Comparison of ENCODE assay signal across 19 cellular contexts in the genomic region with DNA sequence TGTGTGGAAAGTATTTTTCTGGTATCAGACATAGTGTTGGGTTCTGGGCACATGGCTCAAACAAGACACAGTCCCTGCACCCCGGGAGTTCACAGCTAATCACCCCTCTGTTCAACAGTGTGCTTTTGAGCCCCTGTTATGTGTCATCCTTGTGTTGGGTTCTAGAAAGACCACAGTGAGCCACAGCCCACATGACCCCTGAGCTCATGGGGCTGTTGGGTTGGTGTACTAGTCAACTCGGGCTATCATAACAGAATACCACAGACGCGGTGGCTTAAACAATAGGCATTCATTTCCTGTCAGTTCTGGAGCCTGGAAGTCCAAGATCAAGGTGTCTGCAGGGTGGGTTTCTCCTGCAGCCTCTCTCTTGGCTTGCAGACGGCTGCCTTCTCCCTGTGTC.
DNase-seq lines count a peak whose midpoint lies in the region; ATAC-seq and TF ChIP-seq lines count a peak whose summit lies in the region.
"Had no signal": no experiment of that assay in that cellular context is flagged by ENCODE, and none has a peak within 500 bp of the region (broad histone marks: within the 10 kb centered on the region; RNA-seq: fewer than 3 reads in every experiment).

No MANE protein-coding gene starts in this region.

- 47 to 76% (median 63%) methylated on average over 2 to 5 of the region's 5 CpGs for WGBS in heart left ventricle, 4 donors

- no peaks in the 10 kb centered on the region for H3K27me3 ChIP-seq in heart left ventricle
- no peaks in the 10 kb centered on the region for H3K27me3 ChIP-seq in osteoblast (ENCODE audit: insufficient read depth, low read length)
- H3K27me3 ChIP-seq: BLaER1 treated with 17β-estradiol and CSF1 and Interleukin-3, amounts not matched to agents 10 nM and 100 nM had no signal

- no peak overlapping the region for H3K4me2 ChIP-seq in osteoblast (ENCODE audit: insufficient read depth, low read length)
- H3K4me2 ChIP-seq: A549 had no signal

- H3K4me3 ChIP-seq in heart left ventricle (no peak overlapping the region), osteoblast (ENCODE audit: insufficient read depth, low read length) (no peak overlapping the region)
- H3K4me3 ChIP-seq: A549; BLaER1 treated with 17β-estradiol and CSF1 and Interleukin-3, amounts not matched to agents 10 nM and 100 nM; GM23248 had no signal

- intact Hi-C loops in heart left ventricle (cut with DNase I) (loop anchor here in 3 of 10 donors (5.0 kb wide), 3 partner anchors 54 to 69 kb away; no protein-coding TSS in a partner anchor), left ventricle myocardium superior (cut with micrococcal nuclease) (no loop called here)
- intact Hi-C loops in activated T-helper 1 cell treated with anti-CD3 and anti-CD28 coated beads, Interleukin-12 subunit alpha, Interleukin-12 subunit beta, Interleukin-2, Interleukin-4 antibody, amounts not matched to agents 30 ng/mL and 10 ng/mL and 1 ng/mL, durations not matched to agents 14 hours and 24 hours and 36 hours (cut with micrococcal nuclease): no loop called here

- peaks cover 0 to 11% (median 0%) of the 10 kb centered on the region in 9 donors for H3K36me3 ChIP-seq in heart left ventricle
- H3K36me3 ChIP-seq in osteoblast (ENCODE audit: insufficient read depth, low read length): no peaks in the 10 kb centered on the region

- H3K9me3 Mint-ChIP-seq in activated T-helper 1 cell treated with anti-CD3 and anti-CD28 coated beads, Interleukin-12 subunit alpha, Interleukin-12 subunit beta, Interleukin-2, Interleukin-4 antibody, amounts not matched to agents 30 ng/mL and 10 ng/mL and 1 ng/mL, durations not matched to agents 14 hours and 24 hours and 36 hours: no peaks in the 10 kb centered on the region

- no peaks in the 10 kb centered on the region for H3K9me3 ChIP-seq in heart left ventricle
- no peaks in the 10 kb centered on the region for H3K9me3 ChIP-seq in osteoblast (ENCODE audit: low read depth, low read length)
- H3K9me3 ChIP-seq: A549; BLaER1 treated with 17β-estradiol and CSF1 and Interleukin-3, amounts not matched to agents 10 nM and 100 nM had no signal

- no peaks in the 10 kb centered on the region for H3K79me2 ChIP-seq in osteoblast (ENCODE audit: insufficient read depth, low read length)

- DNase-seq in heart left ventricle: no peak
- DNase-seq in left ventricle myocardium superior: no peak
- peak; percentile 19 for DNase-seq in EL
- no peak for DNase-seq in activated T-helper 1 cell treated with anti-CD3 and anti-CD28 coated beads, Interleukin-12 subunit alpha, Interleukin-12 subunit beta, Interleukin-2, Interleukin-4 antibody, amounts not matched to agents 30 ng/mL and 10 ng/mL and 1 ng/mL, durations not matched to agents 14 hours and 24 hours and 36 hours (ENCODE audit: low spot score)
- peak; percentile 53 for DNase-seq in osteoblast (ENCODE audit: insufficient read length, low spot score, missing footprints)
- no peak for DNase-seq in DMS 273 treated with DMSO at 0.1 percent for 48 hours (lab: John Stamatoyannopoulos, UW)
- no peak for DNase-seq in NCI-H2227 (lab: John Stamatoyannopoulos, UW; ENCODE audit: unreplicated experiment)
- DNase-seq: DND-41, Karpas-422, NCI-H1105 treated with DMSO at 0.1 percent for 48 hours, NCI-H1694 treated with DMSO at 0.1 percent for 48 hours, NCI-H2107, NCI-H345, NCI-H526, SHP77 treated with DMSO at 0.1 percent for 48 hours had no signal

- H3K4me3 Mint-ChIP-seq in activated T-helper 1 cell treated with anti-CD3 and anti-CD28 coated beads, Interleukin-12 subunit alpha, Interleukin-12 subunit beta, Interleukin-2, Interleukin-4 antibody, amounts not matched to agents 30 ng/mL and 10 ng/mL and 1 ng/mL, durations not matched to agents 14 hours and 24 hours and 36 hours: no peak overlapping the region

- no peak for TF ChIP-seq POLR2A in heart left ventricle (IDR thresholded peaks at IDR 0.05)

- no peak for ATAC-seq in heart left ventricle
- ATAC-seq in left ventricle myocardium superior: no peak
- ATAC-seq: A549, HCT116 had no signal

- H3K27ac ChIP-seq in heart left ventricle: peak overlapping the region in 10 of 12 donors; percentile 16 to 84 (median 76)
- H3K27ac ChIP-seq in osteoblast (ENCODE audit: low read depth, low read length): no peak overlapping the region
- H3K27ac ChIP-seq: A549; BLaER1 treated with 17β-estradiol and CSF1 and Interleukin-3, amounts not matched to agents 10 nM and 100 nM; GM23248 had no signal

- H3K4me1 ChIP-seq in heart left ventricle (peaks cover 3 to 98% (median 48%) of the 10 kb centered on the region in 12 donors), osteoblast (ENCODE audit: insufficient read depth, low read length) (no peaks in the 10 kb centered on the region)
- H3K4me1 ChIP-seq: A549 had no signal

- peaks cover 10% of the 10 kb centered on the region for H4K20me1 ChIP-seq in osteoblast (ENCODE audit: insufficient read depth, low read length)

- H3K4me1 Mint-ChIP-seq in activated T-helper 1 cell treated with anti-CD3 and anti-CD28 coated beads, Interleukin-12 subunit alpha, Interleukin-12 subunit beta, Interleukin-2, Interleukin-4 antibody, amounts not matched to agents 30 ng/mL and 10 ng/mL and 1 ng/mL, durations not matched to agents 14 hours and 24 hours and 36 hours (ENCODE audit: low read depth): no peaks in the 10 kb centered on the region

- no peak overlapping the region for H2AFZ ChIP-seq in osteoblast (ENCODE audit: low read length)
- H2AFZ ChIP-seq: GM23248 had no signal

- TF ChIP-seq CTCF in heart left ventricle (IDR thresholded peaks at IDR 0.05): no peak
- TF ChIP-seq CTCF in osteoblast (IDR thresholded peaks at IDR 0.05; ENCODE audit: extremely low read depth, low read depth, low read length): no peak

- H3K36me3 Mint-ChIP-seq in activated T-helper 1 cell treated with anti-CD3 and anti-CD28 coated beads, Interleukin-12 subunit alpha, Interleukin-12 subunit beta, Interleukin-2, Interleukin-4 antibody, amounts not matched to agents 30 ng/mL and 10 ng/mL and 1 ng/mL, durations not matched to agents 14 hours and 24 hours and 36 hours (ENCODE audit: low read depth): no peaks in the 10 kb centered on the region

- no peaks in the 10 kb centered on the region for H3K27me3 Mint-ChIP-seq in activated T-helper 1 cell treated with anti-CD3 and anti-CD28 coated beads, Interleukin-12 subunit alpha, Interleukin-12 subunit beta, Interleukin-2, Interleukin-4 antibody, amounts not matched to agents 30 ng/mL and 10 ng/mL and 1 ng/mL, durations not matched to agents 14 hours and 24 hours and 36 hours (ENCODE audit: insufficient read depth)

- peak overlapping the region; percentile 25 for H3K27ac Mint-ChIP-seq in activated T-helper 1 cell treated with anti-CD3 and anti-CD28 coated beads, Interleukin-12 subunit alpha, Interleukin-12 subunit beta, Interleukin-2, Interleukin-4 antibody, amounts not matched to agents 30 ng/mL and 10 ng/mL and 1 ng/mL, durations not matched to agents 14 hours and 24 hours and 36 hours

Comparison
In these comparisons a context has a peak if more than half of its experiments do, and no peak if none do; other contexts are left out.
1. DNase-seq: peak in EL (single experiment) and osteoblast (single experiment); none in heart left ventricle (0 of 5), left ventricle myocardium superior (single experiment), activated T-helper 1 cell treated with anti-CD3 and anti-CD28 coated beads, Interleukin-12 subunit alpha, Interleukin-12 subunit beta, Interleukin-2, Interleukin-4 antibody, amounts not matched to agents 30 ng/mL and 10 ng/mL and 1 ng/mL, durations not matched to agents 14 hours and 24 hours and 36 hours (single experiment), DMS 273 treated with DMSO at 0.1 percent for 48 hours (single experiment) and NCI-H2227 (single experiment).